29 cellular contexts compared by ENCODE assay signal in the genomic region with DNA sequence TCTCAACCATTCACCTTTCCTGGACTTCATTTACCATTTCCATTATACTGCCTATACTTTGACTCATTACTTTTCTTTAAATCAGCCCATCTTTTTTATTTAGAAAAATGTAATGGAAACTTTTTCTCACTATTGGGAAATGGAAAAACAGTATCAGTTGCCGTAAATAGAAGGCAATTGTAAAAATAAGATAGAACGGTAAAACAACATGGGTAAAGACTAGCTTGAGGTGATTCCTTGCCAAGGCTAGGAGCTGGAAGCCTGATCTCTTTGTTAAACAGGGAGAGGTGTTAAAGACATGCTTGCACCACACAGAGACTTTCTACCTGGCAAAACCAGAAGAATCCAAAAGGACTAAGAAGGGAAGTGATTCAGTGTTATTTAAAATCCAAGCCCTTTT. TPM values are rescaled to one million over a fixed set of nuclear protein-coding genes. Genes with fewer than 3 reads are reported as not detected.
"Had no signal": no experiment of that assay in that cellular context is flagged by ENCODE, and none has a peak within 500 bp of the region (broad histone marks: within the 10 kb centered on the region; RNA-seq: fewer than 3 reads in every experiment).

No MANE protein-coding gene starts in this region.

- H3K9me3 ChIP-seq: adrenal gland, body of pancreas, breast epithelium had no signal

- H3K4me3 ChIP-seq: adrenal gland, body of pancreas, PC-9 had no signal

- DNase-seq: activated CD4-positive, alpha-beta T cell treated with anti-CD3 and anti-CD28 coated beads, Interleukin-2, amount 10 ng/mL, durations not matched to agents 24 days and 14 days; activated CD4-positive, alpha-beta T cell treated with anti-CD3 and anti-CD28 coated beads, Interleukin-2, amount 50 U/mL, for 4 hours; activated CD8-positive, alpha-beta T cell treated with anti-CD3 and anti-CD28 coated beads for 36 hours; activated gamma-delta T cell treated with Interleukin-2 at 50 U/mL for 16 hours; activated naive CD4-positive, alpha-beta T cell treated with anti-CD3 and anti-CD28 coated beads for 36 hours; activated T-cell treated with anti-CD3 and anti-CD28 coated beads, Interleukin-2, amount 50 U/mL, for 4 hours; adrenal gland; body of pancreas; Karpas-422; KBM-7; NCI-H1105; NCI-H1436; NCI-H1694; NCI-H1930; NCI-H2081 treated with DMSO at 0.1 percent for 48 hours; NCI-H226; NCI-H526; NCI-H748 treated with DMSO at 0.1 percent for 48 hours; NK-92 treated with Interleukin-12 subunit alpha and Interleukin-12 subunit beta, amount 100 ng/mL, for 24 hours; PC-9; Right ventricle myocardium superior had no signal

- H3K36me3 ChIP-seq: adrenal gland, breast epithelium had no signal

- H3K27me3 ChIP-seq: adrenal gland, body of pancreas, breast epithelium had no signal

- ATAC-seq: activated CD8-positive, alpha-beta T cell treated with anti-CD3 and anti-CD28 coated beads for 36 hours; activated naive CD4-positive, alpha-beta T cell treated with anti-CD3 and anti-CD28 coated beads, Interleukin-2, amount 50 U/mL, for 72 hours; activated T-cell treated with anti-CD3 and anti-CD28 coated beads, Interleukin-2, amount 50 U/mL, for 4 hours; body of pancreas had no signal

- H3K4me1 ChIP-seq: body of pancreas, breast epithelium had no signal

- H3K27ac ChIP-seq: PC-9, RWPE1 had no signal

RNA-seq across cellular contexts. Expression of a gene that starts 5.9 kb away (rescaled TPM):
- total RNA-seq: activated CD8-positive, alpha-beta memory T cell treated with anti-CD3 and anti-CD28 coated beads for 36 hours; activated CD8-positive, alpha-beta T cell treated with anti-CD3 and anti-CD28 coated beads for 36 hours; activated naive CD4-positive, alpha-beta T cell treated with anti-CD3 and anti-CD28 coated beads for 36 hours; activated naive CD4-positive, alpha-beta T cell treated with anti-CD3 and anti-CD28 coated beads, Interleukin-2, amount 50 U/mL, for 72 hours; activated T-helper 1 cell treated with anti-CD3 and anti-CD28 coated beads, Interleukin-12 subunit alpha, Interleukin-12 subunit beta, Interleukin-2, Interleukin-4 antibody, amounts not matched to agents 30 ng/mL and 10 ng/mL and 1 ng/mL, durations not matched to agents 14 hours and 24 hours and 36 hours; MCF 10A; PC-9; T-helper 1 cell treated with Interleukin-12 subunit alpha and Interleukin-12 subunit beta and Interleukin-4 antibody, amounts not matched to agents 30 ng/mL and 1 ng/mL, for 36 hours had no signal
- polyA plus RNA-seq: IgD-negative memory B cell had no signal
